In the genomic region with DNA sequence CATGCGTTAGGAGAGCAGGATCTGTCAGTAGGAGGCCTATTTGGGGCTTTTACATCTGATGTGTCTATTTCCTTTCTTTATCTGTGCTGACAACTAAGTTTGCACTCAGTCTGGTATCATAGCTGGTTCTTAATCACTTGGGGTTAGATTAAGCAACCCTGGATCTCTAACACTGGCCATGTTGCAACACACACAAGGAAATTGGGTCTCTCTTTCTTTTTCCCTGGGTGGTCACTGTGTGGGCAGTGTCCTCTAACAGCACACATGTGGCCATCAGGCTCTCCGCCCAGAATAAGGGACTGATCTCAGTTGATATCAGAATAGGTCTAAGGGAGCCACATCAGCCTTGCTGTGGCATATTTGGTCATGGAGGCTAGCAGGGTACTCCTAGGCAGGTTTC, we compare ENCODE assay signal across 12 cellular contexts. TPM values are rescaled to one million over a fixed set of nuclear protein-coding genes. Genes with fewer than 3 reads are reported as not detected.
DNase-seq lines count a peak whose midpoint lies in the region; ATAC-seq and TF ChIP-seq lines count a peak whose summit lies in the region.
"Had no signal": no experiment of that assay in that cellular context is flagged by ENCODE, and none has a peak within 500 bp of the region (broad histone marks: within the 10 kb centered on the region; RNA-seq: fewer than 3 reads in every experiment).

No MANE protein-coding gene starts in this region.

- DNase-seq in NB4 (ENCODE audit: low read depth) (peak; percentile 86), mammary epithelial cell (peak; percentile 62), lower lobe of right lung (no peak), upper lobe of left lung (no peak), NCI-H524 (lab: John Stamatoyannopoulos, UW) (no peak), NAMALWA (ENCODE audit: low spot score) (no peak)
- no peak for DNase-seq in stimulated activated naive CD8-positive, alpha-beta T cell treated with anti-CD3 and anti-CD28 coated beads, Interleukin-15, Interleukin-2, amounts not matched to agents 100 U/mL and 50 U/mL, for 24 hours
- DNase-seq: erythroblast; NCI-H2029; stimulated activated CD4-positive, alpha-beta T cell treated with anti-CD3 and anti-CD28 coated beads, Interleukin-1b, Interleukin-23, amount 100 ng/mL, for 48 hours; stimulated activated naive B cell treated with anti-CD40 and anti-IgM and Interleukin-4, amounts not matched to agents 10 μg/mL and 1 μg/mL and 100 μg/mL, for 72 hours had no signal

- peak; percentile 51 to 75 for ATAC-seq in lower lobe of right lung
- peak; percentile 38 to 80 for ATAC-seq in upper lobe of left lung (ENCODE audit: low FRiP score in 2 of 2)
- no peak for ATAC-seq in stimulated activated naive CD8-positive, alpha-beta T cell treated with anti-CD3 and anti-CD28 coated beads, Interleukin-15, Interleukin-2, amounts not matched to agents 100 U/mL and 50 U/mL, for 24 hours
- ATAC-seq: stimulated activated naive B cell treated with anti-CD40 and anti-IgM and Interleukin-4, amounts not matched to agents 10 μg/mL and 1 μg/mL and 100 μg/mL, for 72 hours had no signal

- no peak for TF ChIP-seq EP300 in upper lobe of left lung (IDR thresholded peaks at IDR 0.05)

- H3K4me2 ChIP-seq in mammary epithelial cell (ENCODE audit: insufficient read depth, low read depth, low read length): peak overlapping the region; percentile 35

- intact Hi-C loops in mammary epithelial cell (cut with micrococcal nuclease) (loop anchor here (5.0 kb wide), 2 partner anchors 76 to 94 kb away; partner anchors contain the start of genes NOA1 and POLR2B), lower lobe of right lung (cut with DNase I) (no loop called here)

- TF ChIP-seq CTCF in NB4 (IDR thresholded peaks at IDR 0.05; ENCODE audit: low read depth, low read length) (no peak), mammary epithelial cell (conservative IDR thresholded peaks at IDR 0.05 in 1 of 2, IDR thresholded peaks at IDR 0.05 in 1 of 2; ENCODE audit: extremely low read depth in 1 of 2, insufficient read depth in 1 of 2, low read depth in 1 of 2, low read length in 2 of 2) (no peak), lower lobe of right lung (IDR thresholded peaks at IDR 0.05) (no peak), upper lobe of left lung (IDR thresholded peaks at IDR 0.05) (no peak)

- peaks cover 48% of the 10 kb centered on the region for H3K4me1 ChIP-seq in mammary epithelial cell (ENCODE audit: insufficient read depth, low read length)
- peaks cover 19% of the 10 kb centered on the region for H3K4me1 ChIP-seq in lower lobe of right lung
- H3K4me1 ChIP-seq in upper lobe of left lung: peaks cover 0 to 17% (median 6%) of the 10 kb centered on the region in 4 donors

- no peaks in the 10 kb centered on the region for H4K20me1 ChIP-seq in mammary epithelial cell (ENCODE audit: insufficient read depth, low read length)

- no peak overlapping the region for H3K9ac ChIP-seq in mammary epithelial cell (ENCODE audit: insufficient read depth, low read length)

- H3K9me3 ChIP-seq in mammary epithelial cell (replicated peaks; ENCODE audit: insufficient read depth, low read length): no peaks in the 10 kb centered on the region
- no peaks in the 10 kb centered on the region for H3K9me3 ChIP-seq in lower lobe of right lung
- H3K9me3 ChIP-seq in upper lobe of left lung: no peaks in the 10 kb centered on the region
- H3K9me3 ChIP-seq: neutrophil had no signal

- no peaks in the 10 kb centered on the region for H3K27me3 ChIP-seq in mammary epithelial cell (ENCODE audit: insufficient read depth, low read length)
- H3K27me3 ChIP-seq in lower lobe of right lung (ENCODE audit: low read depth): no peaks in the 10 kb centered on the region
- H3K27me3 ChIP-seq in upper lobe of left lung: no peaks in the 10 kb centered on the region
- H3K27me3 ChIP-seq: neutrophil had no signal

- CTCF ChIA-PET in mammary epithelial cell (lab: Charles Lee; ENCODE audit: low non-redundant PET): no interaction called here

- peaks cover 37% of the 10 kb centered on the region for H3K79me2 ChIP-seq in mammary epithelial cell (ENCODE audit: insufficient read depth, low read length)

- H3K4me3 ChIP-seq in NB4 (ENCODE audit: low read depth, low read length): no peak overlapping the region
- H3K4me3 ChIP-seq in mammary epithelial cell (replicated peaks in 1 of 3; ENCODE audit: insufficient read depth in 1 of 3, low read depth in 2 of 3, low read length in 3 of 3): no peak overlapping the region
- H3K4me3 ChIP-seq in lower lobe of right lung: no peak overlapping the region
- no peak overlapping the region for H3K4me3 ChIP-seq in upper lobe of left lung

- H3K27ac ChIP-seq in mammary epithelial cell (ENCODE audit: insufficient read depth, low read depth, low read length) (peak overlapping the region; percentile 69), lower lobe of right lung (no peak overlapping the region), upper lobe of left lung (peak overlapping the region in 2 of 4 donors; percentile 31 to 48)
- H3K27ac ChIP-seq: neutrophil had no signal

- in situ Hi-C loops in mammary epithelial cell (cut with MboI; ENCODE audit: low sequenced_read_pairs in 2 of 2): no loop called here

- WGBS in mammary epithelial cell (ENCODE audit: low coverage, missing lambda C conversion rate): 56% methylated on average over 2 of the region's 2 CpGs
- 23 to 71% methylated on average over 1 to 2 of the region's 2 CpGs for WGBS in upper lobe of left lung, 2 donors

- dilution Hi-C loops in mammary epithelial cell (cut with HindIII; ENCODE audit: low sequenced_read_pairs): no loop called here

- no peak overlapping the region for H2AFZ ChIP-seq in mammary epithelial cell (ENCODE audit: low read depth, low read length)

- BruUV-seq in mammary epithelial cell (replicated peaks; lab: Mats Ljungman, UMichigan): no TSS peak

- TF ChIP-seq POLR2A in NB4 (IDR thresholded peaks at IDR 0.05; ENCODE audit: extremely low read depth, insufficient read length): no peak
- no peak for TF ChIP-seq POLR2A in upper lobe of left lung (IDR thresholded peaks at IDR 0.05)

- H3K36me3 ChIP-seq in mammary epithelial cell (ENCODE audit: insufficient read depth, low read length) (no peaks in the 10 kb centered on the region), lower lobe of right lung (no peaks in the 10 kb centered on the region), upper lobe of left lung (no peaks in the 10 kb centered on the region)
- H3K36me3 ChIP-seq: neutrophil had no signal

RNA-seq across cellular contexts. Expression of gene IGFBP7, which starts 38.8 kb away (rescaled TPM):
- total RNA-seq in mammary epithelial cell (100 to 1,000 TPM in 1 of 2 donors, 10 to 100 TPM in 1; 73.4 to 300 TPM), lower lobe of right lung (322 TPM), upper lobe of left lung (100 to 1,000 TPM; 105 to 705 (median 359) TPM)
- 159 TPM for polyA plus RNA-seq in mammary epithelial cell
- 42.0 TPM for polyA minus RNA-seq in mammary epithelial cell

Comparison
In these comparisons a context has a peak if more than half of its experiments do, and no peak if none do; other contexts are left out.
1. DNase-seq: peak in NB4 (single experiment) and mammary epithelial cell (single experiment); none in lower lobe of right lung (single experiment), upper lobe of left lung (0 of 2), stimulated activated naive CD8-positive, alpha-beta T cell treated with anti-CD3 and anti-CD28 coated beads, Interleukin-15, Interleukin-2, amounts not matched to agents 100 U/mL and 50 U/mL, for 24 hours (single experiment), NCI-H524 (0 of 2) and NAMALWA (single experiment).